18 cellular contexts compared by ENCODE assay signal in the genomic region with DNA sequence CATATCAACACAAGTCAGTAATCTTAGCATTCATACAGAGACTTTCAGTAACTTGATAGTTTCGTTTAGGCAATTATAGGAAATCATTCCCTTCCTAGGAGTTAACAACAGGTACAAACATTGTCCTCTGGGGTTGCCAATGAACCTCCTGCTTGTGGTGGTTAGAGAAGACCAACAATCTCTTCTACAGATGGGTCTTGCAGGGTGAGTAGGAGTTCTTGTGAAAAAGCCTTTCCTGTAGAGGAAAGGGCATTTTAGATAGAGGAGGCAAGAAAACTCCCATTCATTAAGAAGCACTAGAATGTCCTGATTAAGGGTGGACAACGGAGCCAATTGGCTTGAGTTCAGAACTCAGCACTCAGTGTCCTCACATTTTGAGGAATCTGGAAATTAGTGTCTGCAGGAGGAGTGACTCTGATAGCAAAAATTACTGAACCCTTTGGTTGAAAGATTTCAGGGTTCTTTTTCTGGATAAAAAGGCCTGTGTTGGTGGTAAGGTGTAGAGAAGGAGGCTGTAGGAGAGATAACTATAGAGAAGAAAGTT. TPM values are rescaled to one million over a fixed set of nuclear protein-coding genes. Genes with fewer than 3 reads are reported as not detected.
DNase-seq lines count a peak whose midpoint lies in the region; ATAC-seq and TF ChIP-seq lines count a peak whose summit lies in the region.
"Had no signal": no experiment of that assay in that cellular context is flagged by ENCODE, and none has a peak within 500 bp of the region (broad histone marks: within the 10 kb centered on the region; RNA-seq: fewer than 3 reads in every experiment).

No MANE protein-coding gene starts in this region.

- no peak overlapping the region for H3K9ac ChIP-seq in HUES48 (ENCODE audit: low read depth, low read length)

- POLR2A ChIA-PET in CD4-positive, alpha-beta memory T cell (lab: Charles Lee; ENCODE audit: partially characterized antibody): interaction anchor here (9.8 kb wide), 1 partner anchor 135 kb away, joined by 205 read pairs; the partner anchor contains the start of gene INTS6

- no peak for TF ChIP-seq CTCF in body of pancreas (IDR thresholded peaks at IDR 0.05)
- no peak for TF ChIP-seq CTCF in neutrophil (IDR thresholded peaks at IDR 0.05)

- 23 to 50% methylated on average over 2 of the region's 2 CpGs for WGBS in body of pancreas, 2 donors

- no peak for TF ChIP-seq POLR2A in body of pancreas (IDR thresholded peaks at IDR 0.05)

- no peaks in the 10 kb centered on the region for H3K9me3 Mint-ChIP-seq in CD4-positive, alpha-beta memory T cell

- H3K4me3 Mint-ChIP-seq in CD4-positive, alpha-beta memory T cell: peak overlapping the region in 1 of 8 donors; percentile 49
- H3K4me3 Mint-ChIP-seq: activated CD8-positive, alpha-beta memory T cell treated with anti-CD3 and anti-CD28 coated beads, Interleukin-2, amount 10 ng/mL, durations not matched to agents 7 days and 5 days had no signal

- H3K27me3 ChIP-seq in HUES48 (ENCODE audit: control insufficient read depth, insufficient read depth, low read length) (no peaks in the 10 kb centered on the region), body of pancreas (no peaks in the 10 kb centered on the region), neutrophil (no peaks in the 10 kb centered on the region)
- H3K27me3 ChIP-seq in CD4-positive, alpha-beta memory T cell (ENCODE audit: insufficient read depth, low read length): no peaks in the 10 kb centered on the region
- H3K27me3 ChIP-seq: ascending aorta, BE2C, gastrocnemius medialis, SJSA1 had no signal

- H3K4me1 ChIP-seq in HUES48 (ENCODE audit: control insufficient read depth, insufficient read depth, low read length): peaks cover 68% of the 10 kb centered on the region
- peaks cover 74% of the 10 kb centered on the region for H3K4me1 ChIP-seq in body of pancreas
- peaks cover 33 to 50% of the 10 kb centered on the region in 2 experiments for H3K4me1 ChIP-seq in neutrophil (ENCODE audit: control insufficient read depth in 1 of 2, insufficient read depth in 1 of 2, low read depth in 1 of 2, low read length in 1 of 2)
- peaks cover 38% of the 10 kb centered on the region for H3K4me1 ChIP-seq in CD4-positive, alpha-beta memory T cell (ENCODE audit: insufficient read depth, low read length)

- H3K9me3 ChIP-seq in HUES48 (ENCODE audit: control insufficient read depth, insufficient read depth, low read length) (no peaks in the 10 kb centered on the region), body of pancreas (no peaks in the 10 kb centered on the region), neutrophil (no peaks in the 10 kb centered on the region)
- no peaks in the 10 kb centered on the region for H3K9me3 ChIP-seq in CD4-positive, alpha-beta memory T cell (ENCODE audit: control insufficient read depth in 1 of 2, low read length in 2 of 2)
- H3K9me3 ChIP-seq: ascending aorta, BE2C, gastrocnemius medialis, SJSA1, thoracic aorta had no signal

- intact Hi-C loops in body of pancreas (cut with DNase I): no loop called here
- intact Hi-C loops in CD4-positive, alpha-beta memory T cell (cut with micrococcal nuclease): no loop called here

- peak; percentile 32 for DNase-seq in G401 (ENCODE audit: low spot score)
- no peak for DNase-seq in body of pancreas
- DNase-seq in HCEC 1CT: no peak
- DNase-seq in CD4-positive, alpha-beta memory T cell: no peak
- DNase-seq in HuH-7.5 (ENCODE audit: low spot score): no peak
- DNase-seq: activated CD8-positive, alpha-beta memory T cell treated with anti-CD3 and anti-CD28 coated beads, Interleukin-2, amount 10 ng/mL, durations not matched to agents 7 days and 5 days; BE2C; gastrocnemius medialis; GDM1; GOT3; NCI-H2029; NCI-H524 treated with DMSO at 0.1 percent for 48 hours had no signal

- H3K36me3 Mint-ChIP-seq in CD4-positive, alpha-beta memory T cell: peaks cover 0 to 14% of the 10 kb centered on the region in 2 donors

- H3K4me3 ChIP-seq in HUES48 (ENCODE audit: low read depth, low read length): peak overlapping the region; percentile 15
- H3K4me3 ChIP-seq in body of pancreas: no peak overlapping the region
- H3K4me3 ChIP-seq in neutrophil (ENCODE audit: low read depth in 1 of 2, low read length in 1 of 2): no peak overlapping the region
- H3K4me3 ChIP-seq in CD4-positive, alpha-beta memory T cell (ENCODE audit: low read length in 2 of 2): no peak overlapping the region
- H3K4me3 ChIP-seq: ascending aorta, coronary artery, gastrocnemius medialis, SJSA1, thoracic aorta had no signal

- peak overlapping the region; percentile 79 for H3K27ac ChIP-seq in HUES48 (ENCODE audit: low read depth, low read length)
- peak overlapping the region; percentile 11 to 83 (median 75) for H3K27ac ChIP-seq in body of pancreas
- H3K27ac ChIP-seq in neutrophil: peak overlapping the region; percentile 0
- H3K27ac ChIP-seq in CD4-positive, alpha-beta memory T cell (ENCODE audit: low read depth, low read length): no peak overlapping the region
- H3K27ac ChIP-seq: ascending aorta, coronary artery, gastrocnemius medialis, SJSA1, thoracic aorta had no signal

- H3K4me1 Mint-ChIP-seq in CD4-positive, alpha-beta memory T cell: peaks cover 38 to 66% (median 52%) of the 10 kb centered on the region in 4 donors

- in situ Hi-C loops in G401 (cut with HindIII; ENCODE audit: low sequenced_read_pairs): no loop called here

- CTCF ChIA-PET in CD4-positive, alpha-beta memory T cell (lab: Charles Lee; ENCODE audit: partially characterized antibody): no interaction called here

- H3K36me3 ChIP-seq in HUES48 (ENCODE audit: control insufficient read depth, insufficient read depth, low read length) (no peaks in the 10 kb centered on the region), body of pancreas (replicated peaks in 1 of 2; ENCODE audit: insufficient read depth in 1 of 2, low read depth in 2 of 2) (no peaks in the 10 kb centered on the region), neutrophil (no peaks in the 10 kb centered on the region)
- H3K36me3 ChIP-seq in CD4-positive, alpha-beta memory T cell (ENCODE audit: insufficient read depth, low read length): no peaks in the 10 kb centered on the region
- H3K36me3 ChIP-seq: ascending aorta, BE2C, gastrocnemius medialis, thoracic aorta had no signal

- no peaks in the 10 kb centered on the region for H3K27me3 Mint-ChIP-seq in CD4-positive, alpha-beta memory T cell
- H3K27me3 Mint-ChIP-seq: activated CD8-positive, alpha-beta memory T cell treated with anti-CD3 and anti-CD28 coated beads, Interleukin-2, amount 10 ng/mL, durations not matched to agents 7 days and 5 days had no signal

- H3K27ac Mint-ChIP-seq in CD4-positive, alpha-beta memory T cell: peak overlapping the region in 2 of 7 donors; percentile 4 to 15
- H3K27ac Mint-ChIP-seq: activated CD8-positive, alpha-beta memory T cell treated with anti-CD3 and anti-CD28 coated beads, Interleukin-2, amount 10 ng/mL, durations not matched to agents 7 days and 5 days had no signal

- ATAC-seq in body of pancreas: no peak
- ATAC-seq: activated CD8-positive, alpha-beta memory T cell treated with anti-CD3 and anti-CD28 coated beads, Interleukin-2, amount 10 ng/mL, durations not matched to agents 7 days and 5 days; gastrocnemius medialis had no signal

RNA-seq across cellular contexts. Expression of gene WDFY2, which starts 4.2 kb away (rescaled TPM):
- 2.6 and 4.1 TPM in 2 replicates for total RNA-seq in G401 (2014; rRNA removed; shearing (Covaris generic))
- 10 to 100 TPM; 25.7 to 31.9 TPM for total RNA-seq in body of pancreas
- total RNA-seq in CD4-positive, alpha-beta memory T cell: 10 to 100 TPM; 20.0 to 21.8 TPM
- polyA plus RNA-seq in CD4-positive, alpha-beta memory T cell: 1 to 10 TPM; 3.8 to 9.0 TPM
